3 cellular contexts compared by ENCODE assay signal in the genomic region with DNA sequence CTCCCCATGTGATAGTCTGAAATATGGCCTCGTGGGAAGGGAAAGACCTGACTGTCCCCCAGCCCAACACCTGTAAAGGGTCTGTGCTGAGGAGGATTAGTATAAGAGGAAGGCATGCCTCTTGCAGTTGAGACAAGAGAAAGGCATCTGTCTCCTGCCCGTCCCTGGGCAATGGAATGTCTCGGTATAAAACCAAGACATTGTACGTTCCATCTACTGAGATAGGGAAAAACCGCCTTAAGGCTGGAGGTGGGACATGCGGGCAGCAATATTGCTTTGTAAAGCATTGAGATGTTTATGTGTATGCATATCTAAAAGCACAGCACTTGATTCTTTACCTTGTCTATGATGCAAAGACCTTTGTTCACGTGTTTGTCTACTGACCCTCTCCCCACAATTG. TPM values are rescaled to one million over a fixed set of nuclear protein-coding genes. Genes with fewer than 3 reads are reported as not detected.
"Had no signal": no experiment of that assay in that cellular context is flagged by ENCODE, and none has a peak within 500 bp of the region (broad histone marks: within the 10 kb centered on the region; RNA-seq: fewer than 3 reads in every experiment).

No MANE protein-coding gene starts in this region.

RNA-seq across cellular contexts. Expression of a gene that starts 21.6 kb away (rescaled TPM):
- total RNA-seq: ascending aorta had no signal

RNA-seq across cellular contexts. Expression of a gene that starts 52.5 kb away (rescaled TPM):
- total RNA-seq: lung microvascular endothelial cell had no signal
- polyA plus RNA-seq: SK-N-SH had no signal
